In the genomic region with DNA sequence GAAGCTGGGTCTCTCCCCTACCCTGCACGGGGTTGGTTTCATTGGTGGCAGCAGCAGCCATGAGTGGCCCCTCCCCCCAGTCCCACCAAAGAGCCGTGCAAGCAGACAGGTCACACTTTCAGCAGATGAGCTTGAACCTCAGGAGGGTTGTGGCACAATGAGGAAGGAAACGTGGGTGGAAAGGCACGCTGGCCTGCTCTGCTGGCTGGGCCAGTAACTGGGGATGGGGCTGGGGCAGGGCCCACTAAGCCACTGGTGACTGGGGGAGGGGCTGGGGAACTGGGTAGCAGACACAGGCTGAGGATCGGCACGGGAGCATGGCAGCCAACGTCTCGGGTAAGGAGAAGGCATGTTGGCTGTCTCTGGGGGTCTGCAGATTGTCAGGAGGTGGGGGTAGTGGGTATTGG, we compare ENCODE assay signal across 8 cellular contexts. TPM values are rescaled to one million over a fixed set of nuclear protein-coding genes. Genes with fewer than 3 reads are reported as not detected.
A peak's percentile ranks its signal among the peaks of the same experiment; 100 is the strongest.
DNase-seq lines count a peak whose midpoint lies in the region; ATAC-seq, FAIRE-seq and TF ChIP-seq lines count a peak whose summit lies in the region.

A gene with protein sequence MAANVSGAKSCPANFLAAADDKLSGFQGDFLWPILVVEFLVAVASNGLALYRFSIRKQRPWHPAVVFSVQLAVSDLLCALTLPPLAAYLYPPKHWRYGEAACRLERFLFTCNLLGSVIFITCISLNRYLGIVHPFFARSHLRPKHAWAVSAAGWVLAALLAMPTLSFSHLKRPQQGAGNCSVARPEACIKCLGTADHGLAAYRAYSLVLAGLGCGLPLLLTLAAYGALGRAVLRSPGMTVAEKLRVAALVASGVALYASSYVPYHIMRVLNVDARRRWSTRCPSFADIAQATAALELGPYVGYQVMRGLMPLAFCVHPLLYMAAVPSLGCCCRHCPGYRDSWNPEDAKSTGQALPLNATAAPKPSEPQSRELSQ (plus strand): TSS at position 289 of the 407 bp plus-strand sequence. CDS start 29 bp downstream, at position 318.

- no peak within 1 kb of the TSS for H3K27ac ChIP-seq in testis
- peak within 1 kb of the TSS in 2 of 10 donors; percentile 21 to 78 for H3K27ac ChIP-seq in heart right ventricle

- H3K36me3 ChIP-seq in testis (ENCODE audit: low read depth, missing control alignments) (no peaks in the 10 kb centered on the region), heart right ventricle (peaks cover 4 to 78% (median 48%) of the 10 kb centered on the region in 9 donors)

- H3K4me1 ChIP-seq in testis = peaks cover 6% of the 10 kb centered on the region
- H3K4me1 ChIP-seq in heart right ventricle = peaks cover 5 to 50% (median 13%) of the 10 kb centered on the region in 9 donors

- TF ChIP-seq CTCF in testis (IDR thresholded peaks at IDR 0.05) = no peak
- no peak for TF ChIP-seq CTCF in heart right ventricle (IDR thresholded peaks at IDR 0.05)

- intact Hi-C loops in T-helper 2 cell treated with Interferon-gamma antibody and Interleukin-4, amounts not matched to agents 100 ng/mL and 5 ng/mL, for 36 hours (cut with micrococcal nuclease) = loop anchor here (5.0 kb wide), 1 partner anchor 179 kb away; no protein-coding TSS in a partner anchor
- intact Hi-C loops in testis (cut with DNase I; ENCODE audit: low total_unique reads) = loop anchor here (10.0 kb wide), 1 partner anchor 133 kb away; no protein-coding TSS in a partner anchor
- intact Hi-C loops in heart right ventricle (cut with DNase I) = loop anchor here in 3 of 10 donors (5.0 to 10.0 kb wide), 3 partner anchors 123 to 179 kb away; a partner anchor contains a TSS

- H3K4me3 ChIP-seq in testis (no peak within 1 kb of the TSS), heart right ventricle (peak within 1 kb of the TSS in 1 of 10 donors; percentile 37)

- H3K9me3 ChIP-seq in testis = no peaks in the 10 kb centered on the region
- no peaks in the 10 kb centered on the region for H3K9me3 ChIP-seq in heart right ventricle

- FAIRE-seq in urothelium cell line (lab: Jason Lieb, UNC) = no peak

- no peak for ATAC-seq in heart right ventricle

- H3K27me3 ChIP-seq in testis (no peaks in the 10 kb centered on the region), heart right ventricle (no peaks in the 10 kb centered on the region)

- DNase-seq in activated CD8-positive, alpha-beta memory T cell treated with anti-CD3 and anti-CD28 coated beads for 24 hours = peak; percentile 78
- DNase-seq in activated CD8-positive, alpha-beta memory T cell treated with anti-CD3 and anti-CD28 coated beads, Interleukin-2, amount 50 U/mL, for 4 hours = no peak
- peak; percentile 43 for DNase-seq in globus pallidus (ENCODE audit: low spot score)
- DNase-seq in testis = no peak
- DNase-seq in urothelium cell line (ENCODE audit: low spot score) = no peak
- DNase-seq in NCI-H345 treated with DMSO at 0.1 percent for 48 hours (lab: John Stamatoyannopoulos, UW; ENCODE audit: unreplicated experiment) = no peak
- no peak for DNase-seq in heart right ventricle

- 67 to 74% methylated on average over 6 to 8 of the region's 8 CpGs for WGBS in testis, 2 donors
- WGBS in heart right ventricle, 2 donors = 64 to 66% methylated on average over 8 of the region's 8 CpGs

- TF ChIP-seq POLR2A in testis (IDR thresholded peaks at IDR 0.05) = no peak

RNA-seq across cellular contexts. Expression of the gene that starts here (rescaled TPM):
- 27.7 and 31.1 TPM in 2 replicates for total RNA-seq in T-helper 2 cell treated with Interferon-gamma antibody and Interleukin-4, amounts not matched to agents 100 ng/mL and 5 ng/mL, for 36 hours
- 10 to 100 TPM; 25.0 to 27.8 TPM for total RNA-seq in testis
- polyA plus RNA-seq in testis (ENCODE audit: insufficient read depth, low read depth, low replicate concordance) = 16.3 TPM
- 10 to 100 TPM in 1 of 10 donors, 1 to 10 TPM in 9; 4.9 to 13.8 (median 6.8) TPM for total RNA-seq in heart right ventricle
- polyA plus RNA-seq in heart right ventricle = 1 to 10 TPM; 4.2 to 4.7 TPM

Comparison
In these comparisons a context has a peak if more than half of its experiments do, and no peak if none do; other contexts are left out.
1. DNase-seq: peak in activated CD8-positive, alpha-beta memory T cell treated with anti-CD3 and anti-CD28 coated beads for 24 hours (single experiment) and globus pallidus (single experiment); none in activated CD8-positive, alpha-beta memory T cell treated with anti-CD3 and anti-CD28 coated beads, Interleukin-2, amount 50 U/mL, for 4 hours (single experiment), testis (single experiment), urothelium cell line (single experiment), NCI-H345 treated with DMSO at 0.1 percent for 48 hours (single experiment) and heart right ventricle (0 of 2).